In genomic region chr9:87500894-87501656, GRCh38 we compare ENCODE assay signal across 15 cellular contexts. TPM values are rescaled to one million over a fixed set of nuclear protein-coding genes. Genes with fewer than 3 reads are reported as not detected.
DNase-seq lines count a peak whose midpoint lies in the region; ATAC-seq and TF ChIP-seq lines count a peak whose summit lies in the region.
"Had no signal": no experiment of that assay in that cellular context is flagged by ENCODE, and none has a peak within 500 bp of the region (broad histone marks: within the 10 kb centered on the region; RNA-seq: fewer than 3 reads in every experiment).

No MANE protein-coding gene starts in this region.

- peak overlapping the region; percentile 6; the same call in 1 of the 2 replicates for H3K4me3 ChIP-seq in GM08714 (ENCODE audit: low read length)
- peak overlapping the region; percentile 77 for H3K4me3 ChIP-seq in smooth muscle cell
- H3K4me3 ChIP-seq: left ventricle myocardium inferior had no signal

- peaks cover 21% of the 10 kb centered on the region for H3K79me2 ChIP-seq in smooth muscle cell (ENCODE audit: low read depth)

- H3K27me3 ChIP-seq in smooth muscle cell (ENCODE audit: low read depth), result no peaks in the 10 kb centered on the region
- H3K27me3 ChIP-seq: SJCRH30 had no signal

- peaks cover under 1% of the 10 kb centered on the region for H3F3A ChIP-seq in smooth muscle cell (ENCODE audit: low read depth)

- DNase-seq in kidney tubule cell (ENCODE audit: low spot score) (peak; percentile 37), smooth muscle cell (lab: John Stamatoyannopoulos, UW; ENCODE audit: unreplicated experiment) (no peak), NCI-H345 (lab: John Stamatoyannopoulos, UW) (no peak)
- DNase-seq: activated CD4-positive, alpha-beta T cell treated with anti-CD3 and anti-CD28 coated beads, Interleukin-2, amount 50 U/mL, for 1 hour; AML-193; foreskin keratinocyte; left ventricle myocardium inferior; naive thymus-derived CD4-positive, alpha-beta T cell; NCI-H2029; NCI-H524 treated with DMSO at 0.1 percent for 48 hours had no signal

- 96% methylated on average over 13 of the region's 13 CpGs for WGBS in smooth muscle cell (ENCODE audit: low lambda C conversion rate)

- peak overlapping the region; percentile 98 for H3K4me2 ChIP-seq in smooth muscle cell

- no peaks in the 10 kb centered on the region for H3K9me3 ChIP-seq in smooth muscle cell (replicated peaks; ENCODE audit: low read depth)
- H3K9me3 ChIP-seq: left ventricle myocardium inferior, SJCRH30 had no signal

- ATAC-seq in GM21825 (IDR thresholded peaks at IDR 0.05; ENCODE audit: unreplicated experiment), result no peak
- no peak for ATAC-seq in HG02571 (IDR thresholded peaks at IDR 0.05; ENCODE audit: unreplicated experiment)
- ATAC-seq: foreskin keratinocyte; naive thymus-derived CD4-positive, alpha-beta T cell had no signal

- peaks cover 9% of the 10 kb centered on the region for H4K20me1 ChIP-seq in smooth muscle cell (ENCODE audit: low read depth)

- H3K4me1 ChIP-seq in smooth muscle cell (ENCODE audit: low read depth), result peaks cover 14% of the 10 kb centered on the region
- H3K4me1 ChIP-seq: foreskin keratinocyte had no signal

- H3K36me3 ChIP-seq in smooth muscle cell (ENCODE audit: low read depth), result no peaks in the 10 kb centered on the region
- H3K36me3 ChIP-seq: left ventricle myocardium inferior had no signal

- H3K9ac ChIP-seq in smooth muscle cell (ENCODE audit: low read depth), result no peak overlapping the region

- TF ChIP-seq CTCF in VCaP (conservative IDR thresholded peaks at IDR 0.05) (no peak), smooth muscle cell (IDR thresholded peaks at IDR 0.05; ENCODE audit: borderline replicate concordance, insufficient read depth, poor library complexity, severe bottlenecking) (no peak)

- no peak overlapping the region for H2AFZ ChIP-seq in smooth muscle cell (ENCODE audit: low read depth)

- H3K27ac ChIP-seq in VCaP (peak overlapping the region; percentile 88), smooth muscle cell (ENCODE audit: low read depth) (no peak overlapping the region)
- H3K27ac ChIP-seq: foreskin keratinocyte, left ventricle myocardium inferior, SJCRH30 had no signal

RNA-seq across cellular contexts. Expression of gene DAPK1, which starts 3.4 kb away (rescaled TPM):
- 17.6 and 20.3 TPM in 2 replicates for total RNA-seq in smooth muscle cell
- 11.3 and 12.6 TPM in 2 replicates for polyA plus RNA-seq in smooth muscle cell
